Comparison of ENCODE assay signal across 10 cellular contexts in the genomic region with DNA sequence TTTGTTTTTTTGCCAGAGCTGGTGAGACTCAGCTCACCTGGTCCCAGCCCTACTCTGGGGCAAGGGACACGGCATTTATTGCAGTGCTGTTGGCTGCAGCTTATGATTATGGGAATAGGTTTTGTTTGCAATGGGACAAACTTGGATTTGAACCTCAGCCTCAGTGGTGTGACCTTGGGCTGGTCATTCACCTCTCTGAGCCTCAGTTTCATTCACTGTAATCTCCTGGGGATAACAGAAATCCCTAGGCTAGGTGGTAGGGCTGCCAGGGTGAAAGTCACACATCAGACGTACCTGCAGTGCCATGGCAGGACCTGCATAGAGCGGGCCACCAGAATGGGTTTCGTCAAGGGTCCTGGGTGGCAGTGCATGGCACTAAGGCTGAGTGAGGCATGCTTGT.
"Had no signal": no experiment of that assay in that cellular context is flagged by ENCODE, and none has a peak within 500 bp of the region (broad histone marks: within the 10 kb centered on the region; RNA-seq: fewer than 3 reads in every experiment).

No MANE protein-coding gene starts in this region.

- FAIRE-seq: islet of Langerhans had no signal

- H3K27me3 ChIP-seq: brain microvascular endothelial cell had no signal

- H3K4me3 Mint-ChIP-seq: activated CD4-positive, alpha-beta memory T cell treated with anti-CD3 and anti-CD28 coated beads for 36 hours; activated naive CD8-positive, alpha-beta T cell; activated T-cell treated with anti-CD3 and anti-CD28 coated beads, Interleukin-2, amount 50 U/mL, for 4 hours; memory B cell had no signal

- H3K4me1 Mint-ChIP-seq: memory B cell had no signal

- H3K4me3 ChIP-seq: spleen had no signal

- H3K9me3 Mint-ChIP-seq: activated CD4-positive, alpha-beta memory T cell treated with anti-CD3 and anti-CD28 coated beads for 36 hours; activated T-cell treated with anti-CD3 and anti-CD28 coated beads, Interleukin-2, amount 50 U/mL, for 4 hours; memory B cell had no signal

- H3K27ac ChIP-seq: brain microvascular endothelial cell, spleen had no signal

- H3K27ac Mint-ChIP-seq: activated CD4-positive, alpha-beta memory T cell treated with anti-CD3 and anti-CD28 coated beads for 36 hours; activated naive CD8-positive, alpha-beta T cell; memory B cell had no signal

- H3K4me1 ChIP-seq: spleen had no signal

- H3K36me3 Mint-ChIP-seq: activated CD4-positive, alpha-beta memory T cell treated with anti-CD3 and anti-CD28 coated beads for 36 hours; activated naive CD8-positive, alpha-beta T cell had no signal

- H3K9me3 ChIP-seq: spleen had no signal

- H3K36me3 ChIP-seq: brain microvascular endothelial cell, spleen had no signal

- DNase-seq: activated CD4-positive, CD25-positive, alpha-beta regulatory T cell treated with anti-CD3 and anti-CD28 coated beads, Interleukin-2, amount 50 U/mL, for 72 hours; activated T-cell treated with anti-CD3 and anti-CD28 coated beads, Interleukin-2, amount 50 U/mL, for 4 hours; cerebellar nuclear complex; spleen; stimulated activated naive CD4-positive, alpha-beta T cell had no signal
